ENCODE assay signal across 28 cellular contexts in genomic region chr12:95874452-95874851, GRCh38.
"Had no signal": no experiment of that assay in that cellular context is flagged by ENCODE, and none has a peak within 500 bp of the region (broad histone marks: within the 10 kb centered on the region; RNA-seq: fewer than 3 reads in every experiment).

No MANE protein-coding gene starts in this region.

- H3K36me3 ChIP-seq: breast epithelium, neutrophil, pancreas, thyroid gland had no signal

- H3K4me3 ChIP-seq: breast epithelium, pancreas, thyroid gland, upper lobe of right lung had no signal

- H3K27ac Mint-ChIP-seq: activated CD4-positive, alpha-beta memory T cell treated with anti-CD3 and anti-CD28 coated beads, Interleukin-2, amount 10 ng/mL, durations not matched to agents 7 days and 5 days; activated T-helper 1 cell treated with anti-CD3 and anti-CD28 coated beads, Interleukin-12 subunit alpha, Interleukin-12 subunit beta, Interleukin-2, Interleukin-4 antibody, amounts not matched to agents 30 ng/mL and 10 ng/mL and 1 ng/mL, durations not matched to agents 14 hours and 24 hours and 36 hours; T-helper 1 cell treated with Interleukin-12 subunit alpha and Interleukin-12 subunit beta and Interleukin-4 antibody, amounts not matched to agents 30 μg/mL and 1 μg/mL, for 36 hours had no signal

- H3K36me3 Mint-ChIP-seq: natural killer cell treated with Interleukin-12 subunit alpha and Interleukin-12 subunit beta and Interleukin-15 and Interleukin-18, amount 100 ng/mL, for 72 hours had no signal

- DNase-seq: activated CD4-positive, alpha-beta memory T cell treated with anti-CD3 and anti-CD28 coated beads, Interleukin-2, amount 10 ng/mL, durations not matched to agents 7 days and 5 days; activated CD4-positive, alpha-beta T cell treated with anti-CD3 and anti-CD28 coated beads for 4 hours; activated CD4-positive, CD25-positive, alpha-beta regulatory T cell; activated gamma-delta T cell; activated naive CD4-positive, alpha-beta T cell treated with anti-CD3 and anti-CD28 coated beads, Interleukin-2, amount 50 U/mL, for 16 hours; effector memory CD4-positive, alpha-beta T cell; foreskin melanocyte; left ventricle myocardium superior; mammary epithelial cell; midbrain; pancreas; right cardiac atrium; stimulated activated CD4-positive, alpha-beta T cell treated with anti-CD3 and anti-CD28 coated beads, Interleukin-12 subunit alpha, Interleukin-12 subunit beta, amount 100 ng/mL, for 4 hours; stimulated activated CD4-positive, alpha-beta T cell treated with anti-CD3 and anti-CD28 coated beads, Interleukin-4, amount 100 ng/mL, for 4 hours; stimulated activated naive CD8-positive, alpha-beta T cell treated with anti-CD3 and anti-CD28 coated beads, Interleukin-15, Interleukin-2, amounts not matched to agents 100 U/mL and 50 U/mL, for 24 hours; T1000; thyroid gland; upper lobe of right lung had no signal

- H3K27me3 ChIP-seq: breast epithelium, neutrophil, pancreas, thyroid gland, upper lobe of right lung had no signal

- H3K27ac ChIP-seq: breast epithelium, neutrophil, pancreas, thyroid gland, upper lobe of right lung had no signal

- ATAC-seq: esophagus mucosa; left ventricle myocardium superior; natural killer cell treated with Interleukin-12 subunit alpha and Interleukin-12 subunit beta and Interleukin-15 and Interleukin-18, amount 100 ng/mL, for 72 hours; pancreas; right cardiac atrium; stimulated activated naive CD8-positive, alpha-beta T cell treated with anti-CD3 and anti-CD28 coated beads, Interleukin-15, Interleukin-2, amounts not matched to agents 100 U/mL and 50 U/mL, for 24 hours; upper lobe of right lung had no signal

- H3K4me3 Mint-ChIP-seq: activated CD4-positive, alpha-beta memory T cell treated with anti-CD3 and anti-CD28 coated beads, Interleukin-2, amount 10 ng/mL, durations not matched to agents 7 days and 5 days; activated T-helper 1 cell treated with anti-CD3 and anti-CD28 coated beads, Interleukin-12 subunit alpha, Interleukin-12 subunit beta, Interleukin-2, Interleukin-4 antibody, amounts not matched to agents 30 ng/mL and 10 ng/mL and 1 ng/mL, durations not matched to agents 14 hours and 24 hours and 36 hours; central memory CD8-positive, alpha-beta T cell; natural killer cell treated with Interleukin-12 subunit alpha and Interleukin-12 subunit beta and Interleukin-15 and Interleukin-18, amount 100 ng/mL, for 72 hours; T-helper 1 cell treated with Interleukin-12 subunit alpha and Interleukin-12 subunit beta and Interleukin-4 antibody, amounts not matched to agents 30 μg/mL and 1 μg/mL, for 36 hours had no signal

- H3K4me1 ChIP-seq: breast epithelium, pancreas, thyroid gland, upper lobe of right lung had no signal

- H3K4me1 Mint-ChIP-seq: activated CD4-positive, alpha-beta memory T cell treated with anti-CD3 and anti-CD28 coated beads, Interleukin-2, amount 10 ng/mL, durations not matched to agents 7 days and 5 days had no signal

- FAIRE-seq: colon, endothelial cell of umbilical vein, islet of Langerhans, pancreas had no signal

- H3K27me3 Mint-ChIP-seq: activated CD4-positive, alpha-beta memory T cell treated with anti-CD3 and anti-CD28 coated beads, Interleukin-2, amount 10 ng/mL, durations not matched to agents 7 days and 5 days; central memory CD8-positive, alpha-beta T cell; natural killer cell treated with Interleukin-12 subunit alpha and Interleukin-12 subunit beta and Interleukin-15 and Interleukin-18, amount 100 ng/mL, for 72 hours had no signal

- H3K9me3 ChIP-seq: breast epithelium, neutrophil, pancreas, thyroid gland, upper lobe of right lung had no signal

- H3K9me3 Mint-ChIP-seq: activated CD4-positive, alpha-beta memory T cell treated with anti-CD3 and anti-CD28 coated beads, Interleukin-2, amount 10 ng/mL, durations not matched to agents 7 days and 5 days; activated T-helper 1 cell treated with anti-CD3 and anti-CD28 coated beads, Interleukin-12 subunit alpha, Interleukin-12 subunit beta, Interleukin-2, Interleukin-4 antibody, amounts not matched to agents 30 ng/mL and 10 ng/mL and 1 ng/mL, durations not matched to agents 14 hours and 24 hours and 36 hours; central memory CD8-positive, alpha-beta T cell; natural killer cell treated with Interleukin-12 subunit alpha and Interleukin-12 subunit beta and Interleukin-15 and Interleukin-18, amount 100 ng/mL, for 72 hours; T-helper 1 cell treated with Interleukin-12 subunit alpha and Interleukin-12 subunit beta and Interleukin-4 antibody, amounts not matched to agents 30 μg/mL and 1 μg/mL, for 36 hours had no signal
